9 cellular contexts compared by ENCODE assay signal in genomic region chr11:118338637-118339061, GRCh38. TPM values are rescaled to one million over a fixed set of nuclear protein-coding genes. Genes with fewer than 3 reads are reported as not detected.
DNase-seq lines count a peak whose midpoint lies in the region; ATAC-seq and TF ChIP-seq lines count a peak whose summit lies in the region.
"Had no signal": no experiment of that assay in that cellular context is flagged by ENCODE, and none has a peak within 500 bp of the region (broad histone marks: within the 10 kb centered on the region; RNA-seq: fewer than 3 reads in every experiment).

No MANE protein-coding gene starts in this region.

- DNase-seq in KBM-7 (peak; percentile 49), left ventricle myocardium superior (no peak), BE2C (no peak)
- DNase-seq in activated CD8-positive, alpha-beta memory T cell treated with anti-CD3 and anti-CD28 coated beads for 48 hours (ENCODE audit: low read depth in 2 of 3, low spot score in 2 of 3), result peak; percentile 68 to 82 (median 71)
- peak; percentile 78 to 89 for DNase-seq in stimulated activated CD8-positive, alpha-beta memory T cell treated with anti-CD3 and anti-CD28 coated beads, Interleukin-7, amount 100 ng/mL, for 4 hours (ENCODE audit: low read depth in 2 of 2)

- ATAC-seq in left ventricle myocardium superior, result peak; percentile 63
- ATAC-seq in GM21786 (IDR thresholded peaks at IDR 0.05; ENCODE audit: unreplicated experiment), result no peak
- no peak for ATAC-seq in HG03457 (IDR thresholded peaks at IDR 0.05; ENCODE audit: unreplicated experiment)
- ATAC-seq in GM21423 (IDR thresholded peaks at IDR 0.05; ENCODE audit: unreplicated experiment), result no peak

- in situ Hi-C loops in KBM-7 (cut with MboI; ENCODE audit: low pct_unique_long_range_greater_than_20kb, low sequenced_read_pairs), result no loop called here

- H3K9me3 ChIP-seq in BE2C, result no peaks in the 10 kb centered on the region

- intact Hi-C loops in left ventricle myocardium superior (cut with micrococcal nuclease), result no loop called here

- peaks cover 10% of the 10 kb centered on the region for H3K27me3 ChIP-seq in BE2C

- no peaks in the 10 kb centered on the region for H3K36me3 ChIP-seq in BE2C

- TF ChIP-seq CTCF in BE2C (IDR thresholded peaks at IDR 0.05; ENCODE audit: low read depth, low read length), result no peak

- H3K4me3 ChIP-seq in BE2C (ENCODE audit: low read depth, low read length), result no peak overlapping the region

- H3K4me1 ChIP-seq in BE2C, result no peaks in the 10 kb centered on the region

RNA-seq across cellular contexts. Expression of gene CD3D, which starts 3.9 kb away (rescaled TPM):
- 1.6 TPM for total RNA-seq in left ventricle myocardium superior
- not detected for polyA plus RNA-seq in BE2C (2012; ENCODE audit: insufficient read depth, insufficient read length, low read depth)
- total RNA-seq: fibroblast of lung had no signal
- polyA plus RNA-seq: fibroblast of lung had no signal

RNA-seq across cellular contexts. Expression of gene CD3G, which starts 5.5 kb away (rescaled TPM):
- 0.27 TPM for total RNA-seq in left ventricle myocardium superior
- polyA plus RNA-seq in BE2C (2012; ENCODE audit: insufficient read depth, insufficient read length, low read depth), result 1.4 TPM
- total RNA-seq: fibroblast of lung had no signal
- polyA plus RNA-seq: fibroblast of lung had no signal

RNA-seq across cellular contexts. Expression of gene UBE4A, which starts 20.8 kb away (rescaled TPM):
- total RNA-seq in left ventricle myocardium superior, result 37.6 TPM
- polyA plus RNA-seq in BE2C (2012; ENCODE audit: insufficient read depth, insufficient read length, low read depth), result 15.4 TPM

RNA-seq across cellular contexts. Expression of gene CD3E, which starts 34.1 kb away (rescaled TPM):
- 1.1 TPM for total RNA-seq in left ventricle myocardium superior
- 1.6 TPM for polyA plus RNA-seq in BE2C (2012; ENCODE audit: insufficient read depth, insufficient read length, low read depth)
- total RNA-seq: fibroblast of lung had no signal
- polyA plus RNA-seq: fibroblast of lung had no signal

Comparison
In these comparisons a context has a peak if more than half of its experiments do, and no peak if none do; other contexts are left out.
1. DNase-seq: peak in KBM-7 (single experiment), activated CD8-positive, alpha-beta memory T cell treated with anti-CD3 and anti-CD28 coated beads for 48 hours (3 of 3) and stimulated activated CD8-positive, alpha-beta memory T cell treated with anti-CD3 and anti-CD28 coated beads, Interleukin-7, amount 100 ng/mL, for 4 hours (2 of 2); none in left ventricle myocardium superior (single experiment) and BE2C (single experiment).